23 cellular contexts compared by ENCODE assay signal in genomic region chr12:116860281-116860680, GRCh38. TPM values are rescaled to one million over a fixed set of nuclear protein-coding genes. Genes with fewer than 3 reads are reported as not detected.
A peak's percentile ranks its signal among the peaks of the same experiment; 100 is the strongest.
DNase-seq lines count a peak whose midpoint lies in the region; ATAC-seq and TF ChIP-seq lines count a peak whose summit lies in the region.
"Had no signal": no experiment of that assay in that cellular context is flagged by ENCODE, and none has a peak within 500 bp of the region (broad histone marks: within the 10 kb centered on the region; RNA-seq: fewer than 3 reads in every experiment).

No MANE protein-coding gene starts in this region.

- H3K4me1 ChIP-seq in A673 (ENCODE audit: insufficient read depth, low read length, poor library complexity, severe bottlenecking) (peaks cover 19% of the 10 kb centered on the region), Karpas-422 (ENCODE audit: low read length) (peaks cover 53% of the 10 kb centered on the region)

- TF ChIP-seq CTCF in A673 (conservative IDR thresholded peaks at IDR 0.05; ENCODE audit: low read depth, low read length) (no peak), coronary artery (IDR thresholded peaks at IDR 0.05) (no peak), nephron (IDR thresholded peaks at IDR 0.05; ENCODE audit: unreplicated experiment in 3 of 3) (no peak)

- H3K27me3 ChIP-seq in A673 (replicated peaks; ENCODE audit: insufficient read depth, low read depth, low read length, poor library complexity) (no peaks in the 10 kb centered on the region), Karpas-422 (ENCODE audit: low read length) (no peaks in the 10 kb centered on the region)

- H3K9me3 ChIP-seq in A673 (ENCODE audit: low read depth, low read length, poor library complexity, severe bottlenecking) = no peaks in the 10 kb centered on the region
- H3K9me3 ChIP-seq in Karpas-422 (ENCODE audit: low read length) = no peaks in the 10 kb centered on the region

- no peak for DNase-seq in A673 (ENCODE audit: low spot score)
- no peak for DNase-seq in Karpas-422
- no peak for DNase-seq in coronary artery (ENCODE audit: low spot score)
- DNase-seq in COLO829 (ENCODE audit: low spot score) = no peak
- no peak for DNase-seq in cortex of kidney (lab: John Stamatoyannopoulos, UW)
- DNase-seq: activated CD4-positive, alpha-beta memory T cell treated with anti-CD3 and anti-CD28 coated beads, Interleukin-2, amount 10 ng/mL, durations not matched to agents 7 days and 5 days; activated naive CD4-positive, alpha-beta T cell; activated T-cell treated with anti-CD3 and anti-CD28 coated beads for 4 hours; CD8-positive, alpha-beta T cell; central memory CD4-positive, alpha-beta T cell; effector CD8-positive, alpha-beta T cell; head of caudate nucleus; KBM-7; NCI-H187 treated with DMSO at 0.1 percent for 48 hours; NCI-H345; occipital lobe; T-helper 9 cell had no signal

- H3K27ac ChIP-seq in A673 (ENCODE audit: low read depth, low read length, poor library complexity, severe bottlenecking) = no peak overlapping the region
- no peak overlapping the region for H3K27ac ChIP-seq in Karpas-422 (ENCODE audit: low read length)
- H3K27ac ChIP-seq in coronary artery = no peak overlapping the region

- intact Hi-C loops in A673 (cut with micrococcal nuclease; ENCODE audit: unreplicated experiment) = no loop called here

- H3K4me1 Mint-ChIP-seq in nephron = peaks cover 46% of the 10 kb centered on the region

- ATAC-seq in GM18861 (IDR thresholded peaks at IDR 0.05; ENCODE audit: unreplicated experiment) (no peak), GM18505 (IDR thresholded peaks at IDR 0.05; ENCODE audit: unreplicated experiment) (no peak)
- ATAC-seq: CD8-positive, alpha-beta T cell; WTC11 had no signal

- TF ChIP-seq POLR2A in GM18505 (IDR thresholded peaks at IDR 0.05; ENCODE audit: borderline replicate concordance, extremely low read depth, insufficient read depth, insufficient read length) = no peak

- H3K4me2 ChIP-seq in Karpas-422 (ENCODE audit: low read depth, low read length, poor library complexity, severe bottlenecking) = peak overlapping the region; percentile 77

- H3K36me3 ChIP-seq in A673 (ENCODE audit: insufficient read depth, low read length, poor library complexity, severe bottlenecking) (no peaks in the 10 kb centered on the region), Karpas-422 (ENCODE audit: insufficient read depth, low read length) (no peaks in the 10 kb centered on the region)

- CTCF ChIA-PET in A673 (lab: Charles Lee) = no interaction called here

- H2AFZ ChIP-seq in Karpas-422 (ENCODE audit: low read length) = no peak overlapping the region

- POLR2A ChIA-PET in A673 (lab: Charles Lee; ENCODE audit: low non-redundant PET) = no interaction called here

- no peaks in the 10 kb centered on the region for H3K36me3 Mint-ChIP-seq in nephron (ENCODE audit: low read depth)
- H3K36me3 Mint-ChIP-seq: CD8-positive, alpha-beta T cell; WTC11 had no signal

- H4K20me1 ChIP-seq in Karpas-422 (ENCODE audit: insufficient read depth, low read depth, low read length) = no peaks in the 10 kb centered on the region

- H3K79me2 ChIP-seq in Karpas-422 (ENCODE audit: low read length) = no peaks in the 10 kb centered on the region

- H3K9me3 Mint-ChIP-seq in nephron = no peaks in the 10 kb centered on the region
- H3K9me3 Mint-ChIP-seq: activated CD4-positive, alpha-beta memory T cell treated with anti-CD3 and anti-CD28 coated beads, Interleukin-2, amount 10 ng/mL, durations not matched to agents 7 days and 5 days; CD8-positive, alpha-beta T cell; WTC11 had no signal

- peaks cover 27% of the 10 kb centered on the region for H3K27me3 Mint-ChIP-seq in nephron (ENCODE audit: low read depth)

- H3K9me2 ChIP-seq in Karpas-422 (replicated peaks; ENCODE audit: insufficient read depth, low read length) = no peaks in the 10 kb centered on the region

- H3K4me3 ChIP-seq in A673 (ENCODE audit: low read depth, low read length, poor library complexity, severe bottlenecking) (peak overlapping the region; percentile 19), Karpas-422 (ENCODE audit: low read length) (peak overlapping the region; percentile 54), coronary artery (peak overlapping the region; percentile 66)
- H3K4me3 ChIP-seq: GM12878 had no signal

- H3K9ac ChIP-seq in Karpas-422 (ENCODE audit: low read length) = peak overlapping the region; percentile 30

- BruUV-seq in A673 (replicated peaks; lab: Mats Ljungman, UMichigan) = no TSS peak

- peak overlapping the region; percentile 12 to 73 (median 68) for H3K27ac Mint-ChIP-seq in nephron
- H3K27ac Mint-ChIP-seq: activated CD4-positive, alpha-beta memory T cell treated with anti-CD3 and anti-CD28 coated beads, Interleukin-2, amount 10 ng/mL, durations not matched to agents 7 days and 5 days; CD8-positive, alpha-beta T cell; WTC11 had no signal

- peak overlapping the region; percentile 34 to 77 (median 46) for H3K4me3 Mint-ChIP-seq in nephron
- H3K4me3 Mint-ChIP-seq: activated CD4-positive, alpha-beta memory T cell treated with anti-CD3 and anti-CD28 coated beads, Interleukin-2, amount 10 ng/mL, durations not matched to agents 7 days and 5 days; CD8-positive, alpha-beta T cell; WTC11 had no signal

RNA-seq across cellular contexts. Expression of gene HRK, which starts 21.0 kb away (rescaled TPM):
- 0.17 and 0.37 TPM in 2 replicates for total RNA-seq in A673 (2021)
- 0.94 and 1.2 TPM in 2 replicates for total RNA-seq in Karpas-422 (2014; rRNA removed; shearing (Covaris generic); ENCODE audit: low replicate concordance)
- total RNA-seq: activated CD4-positive, alpha-beta memory T cell treated with anti-CD3 and anti-CD28 coated beads, Interleukin-2, amount 10 ng/mL, durations not matched to agents 7 days and 5 days; GM12878; RPMI7951 had no signal

RNA-seq across cellular contexts. Expression of gene FBXW8, which starts 50.5 kb away (rescaled TPM):
- 14.8 and 17.0 TPM in 2 replicates for total RNA-seq in A673 (2021)
- total RNA-seq in Karpas-422 (2014; rRNA removed; shearing (Covaris generic); ENCODE audit: low replicate concordance) = 34.8 TPM in 2 replicates
